ENCODE assay signal across 24 cellular contexts in the genomic region with DNA sequence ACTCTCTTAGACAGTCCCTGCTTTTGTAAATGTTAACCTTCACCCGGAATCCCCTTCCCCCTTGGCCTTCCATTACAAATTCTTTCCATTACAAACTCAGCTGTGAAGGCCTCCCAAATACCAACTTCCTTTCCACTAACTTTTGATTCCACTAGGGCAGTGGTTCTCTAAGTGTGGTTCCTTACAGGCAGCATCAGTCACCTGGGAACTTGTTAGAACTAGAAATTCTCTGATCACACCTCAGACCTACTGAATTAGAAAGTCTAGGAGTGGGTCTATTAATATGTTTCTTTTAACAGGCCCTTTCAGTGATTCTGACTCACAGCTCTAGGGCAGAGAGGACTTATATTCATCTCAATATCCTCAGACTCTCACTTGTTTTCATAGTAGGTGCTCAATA. TPM values are rescaled to one million over a fixed set of nuclear protein-coding genes. Genes with fewer than 3 reads are reported as not detected.
A peak's percentile ranks its signal among the peaks of the same experiment; 100 is the strongest.
DNase-seq lines count a peak whose midpoint lies in the region; ATAC-seq and TF ChIP-seq lines count a peak whose summit lies in the region.
"Had no signal": no experiment of that assay in that cellular context is flagged by ENCODE, and none has a peak within 500 bp of the region (broad histone marks: within the 10 kb centered on the region; RNA-seq: fewer than 3 reads in every experiment).

No MANE protein-coding gene starts in this region.

- peak overlapping the region; percentile 31 for H3K27ac Mint-ChIP-seq in activated T-cell treated with anti-CD3 and anti-CD28 coated beads, Interleukin-2, amount 50 U/mL, for 72 hours
- peak overlapping the region; percentile 53 for H3K27ac Mint-ChIP-seq in activated CD8-positive, alpha-beta T cell treated with anti-CD3 and anti-CD28 coated beads for 36 hours
- H3K27ac Mint-ChIP-seq in stimulated activated memory B cell treated with anti-CD40 and anti-IgM and Interleukin-4, amounts not matched to agents 10 μg/mL and 1 μg/mL and 100 μg/mL, for 72 hours = peak overlapping the region; percentile 39
- H3K27ac Mint-ChIP-seq: activated naive CD4-positive, alpha-beta T cell treated with anti-CD3 and anti-CD28 coated beads, Interleukin-2, amount 10 ng/mL, durations not matched to agents 7 days and 5 days; CD4-positive, alpha-beta T cell; progenitor cell of endocrine pancreas had no signal

- no peak overlapping the region for H3K4me3 ChIP-seq in epithelial cell of esophagus (ENCODE audit: low read length)
- H3K4me3 ChIP-seq: left lung, SK-N-MC, tibial nerve had no signal

- no peak for TF ChIP-seq CTCF in activated CD8-positive, alpha-beta T cell treated with anti-CD3 and anti-CD28 coated beads for 36 hours (IDR thresholded peaks at IDR 0.05)
- TF ChIP-seq CTCF in epithelial cell of esophagus (IDR thresholded peaks at IDR 0.05; ENCODE audit: insufficient read depth, low read depth, low read length, missing control alignments) = peak; percentile 7

- CTCF ChIA-PET in activated CD8-positive, alpha-beta T cell treated with anti-CD3 and anti-CD28 coated beads for 36 hours (lab: Charles Lee) = interaction anchor here (1.4 to 1.7 kb wide), 2 partner anchors 17 to 22 kb away, joined by 3 to 4 read pairs; no protein-coding TSS in a partner anchor

- peak; percentile 70 to 75 for ATAC-seq in activated T-cell treated with anti-CD3 and anti-CD28 coated beads, Interleukin-2, amount 50 U/mL, for 72 hours (replicated peaks in 1 of 2)
- ATAC-seq in activated CD8-positive, alpha-beta T cell treated with anti-CD3 and anti-CD28 coated beads for 36 hours = peak; percentile 85
- ATAC-seq in stimulated activated memory B cell treated with anti-CD40 and anti-IgM and Interleukin-4, amounts not matched to agents 10 μg/mL and 1 μg/mL and 100 μg/mL, for 72 hours = no peak
- ATAC-seq in HG02678 (IDR thresholded peaks at IDR 0.05; ENCODE audit: unreplicated experiment) = no peak
- ATAC-seq: left lung had no signal

- peak overlapping the region; percentile 3 to 46 for H3K4me3 Mint-ChIP-seq in activated T-cell treated with anti-CD3 and anti-CD28 coated beads, Interleukin-2, amount 50 U/mL, for 72 hours
- peak overlapping the region; percentile 0 for H3K4me3 Mint-ChIP-seq in activated CD8-positive, alpha-beta T cell treated with anti-CD3 and anti-CD28 coated beads for 36 hours
- no peak overlapping the region for H3K4me3 Mint-ChIP-seq in stimulated activated memory B cell treated with anti-CD40 and anti-IgM and Interleukin-4, amounts not matched to agents 10 μg/mL and 1 μg/mL and 100 μg/mL, for 72 hours
- H3K4me3 Mint-ChIP-seq: activated naive CD4-positive, alpha-beta T cell treated with anti-CD3 and anti-CD28 coated beads, Interleukin-2, amount 10 ng/mL, durations not matched to agents 7 days and 5 days; CD4-positive, alpha-beta T cell had no signal

- intact Hi-C loops in activated CD8-positive, alpha-beta T cell treated with anti-CD3 and anti-CD28 coated beads for 36 hours (cut with micrococcal nuclease) = no loop called here

- peaks cover 49% of the 10 kb centered on the region for H3K4me1 Mint-ChIP-seq in activated T-cell treated with anti-CD3 and anti-CD28 coated beads, Interleukin-2, amount 50 U/mL, for 72 hours (ENCODE audit: low read depth)
- peaks cover 25% of the 10 kb centered on the region for H3K4me1 Mint-ChIP-seq in activated CD8-positive, alpha-beta T cell treated with anti-CD3 and anti-CD28 coated beads for 36 hours (ENCODE audit: low read depth)
- peaks cover 10% of the 10 kb centered on the region for H3K4me1 Mint-ChIP-seq in stimulated activated memory B cell treated with anti-CD40 and anti-IgM and Interleukin-4, amounts not matched to agents 10 μg/mL and 1 μg/mL and 100 μg/mL, for 72 hours

- H3K36me3 Mint-ChIP-seq in activated T-cell treated with anti-CD3 and anti-CD28 coated beads, Interleukin-2, amount 50 U/mL, for 72 hours (ENCODE audit: insufficient read depth in 2 of 2) = peaks cover 0 to 2% of the 10 kb centered on the region in 2 donors
- H3K36me3 Mint-ChIP-seq in activated CD8-positive, alpha-beta T cell treated with anti-CD3 and anti-CD28 coated beads for 36 hours (ENCODE audit: low read depth) = no peaks in the 10 kb centered on the region
- H3K36me3 Mint-ChIP-seq in stimulated activated memory B cell treated with anti-CD40 and anti-IgM and Interleukin-4, amounts not matched to agents 10 μg/mL and 1 μg/mL and 100 μg/mL, for 72 hours = no peaks in the 10 kb centered on the region
- H3K36me3 Mint-ChIP-seq: activated naive CD4-positive, alpha-beta T cell treated with anti-CD3 and anti-CD28 coated beads, Interleukin-2, amount 10 ng/mL, durations not matched to agents 7 days and 5 days had no signal

- POLR2A ChIA-PET in activated CD8-positive, alpha-beta T cell treated with anti-CD3 and anti-CD28 coated beads for 36 hours (lab: Charles Lee) = interaction anchor here (1.2 to 1.8 kb wide), 2 partner anchors 18 to 24 kb away, joined by 5 to 7 read pairs; no protein-coding TSS in a partner anchor

- peaks cover 0 to 2% of the 10 kb centered on the region in 2 donors for H3K9me3 Mint-ChIP-seq in activated T-cell treated with anti-CD3 and anti-CD28 coated beads, Interleukin-2, amount 50 U/mL, for 72 hours
- no peaks in the 10 kb centered on the region for H3K9me3 Mint-ChIP-seq in activated CD8-positive, alpha-beta T cell treated with anti-CD3 and anti-CD28 coated beads for 36 hours
- H3K9me3 Mint-ChIP-seq in stimulated activated memory B cell treated with anti-CD40 and anti-IgM and Interleukin-4, amounts not matched to agents 10 μg/mL and 1 μg/mL and 100 μg/mL, for 72 hours = no peaks in the 10 kb centered on the region
- H3K9me3 Mint-ChIP-seq: CD4-positive, alpha-beta T cell had no signal

- no peaks in the 10 kb centered on the region for H3K27me3 Mint-ChIP-seq in activated T-cell treated with anti-CD3 and anti-CD28 coated beads, Interleukin-2, amount 50 U/mL, for 72 hours (ENCODE audit: low read depth)
- H3K27me3 Mint-ChIP-seq in activated CD8-positive, alpha-beta T cell treated with anti-CD3 and anti-CD28 coated beads for 36 hours = no peaks in the 10 kb centered on the region
- H3K27me3 Mint-ChIP-seq in stimulated activated memory B cell treated with anti-CD40 and anti-IgM and Interleukin-4, amounts not matched to agents 10 μg/mL and 1 μg/mL and 100 μg/mL, for 72 hours = no peaks in the 10 kb centered on the region
- H3K27me3 Mint-ChIP-seq: CD4-positive, alpha-beta T cell; progenitor cell of endocrine pancreas had no signal

- no peak for DNase-seq in activated T-cell treated with anti-CD3 and anti-CD28 coated beads, Interleukin-2, amount 50 U/mL, for 72 hours
- DNase-seq in activated T-cell treated with anti-CD3 and anti-CD28 coated beads for 4 hours = no peak
- no peak for DNase-seq in activated CD8-positive, alpha-beta T cell treated with anti-CD3 and anti-CD28 coated beads for 36 hours
- peak; percentile 59 for DNase-seq in epithelial cell of esophagus (ENCODE audit: low read depth)
- no peak for DNase-seq in AG20443 (ENCODE audit: low spot score)
- DNase-seq in dedifferentiated amniotic fluid mesenchymal stem cell (ENCODE audit: extremely low spot score) = no peak
- DNase-seq: activated naive CD4-positive, alpha-beta T cell treated with anti-CD3 and anti-CD28 coated beads, Interleukin-2, amount 10 ng/mL, durations not matched to agents 7 days and 5 days; CD4-positive, alpha-beta T cell; effector CD8-positive, alpha-beta T cell; GDM1; glutamatergic neuron; Kasumi-1; left lung; midbrain; NCI-H1105; NCI-H510A; NK-92 treated with Interleukin-12 subunit alpha and Interleukin-12 subunit beta, amount 100 ng/mL, for 24 hours; stimulated activated CD4-positive, alpha-beta T cell treated with anti-CD3 and anti-CD28 coated beads, Interleukin-1b, Interleukin-23, amount 100 ng/mL, for 48 hours; stimulated activated naive CD4-positive, alpha-beta T cell treated with Interleukin-2 at 50 U/mL for 16 hours had no signal

RNA-seq across cellular contexts. Expression of a gene that starts 19.0 kb away (rescaled TPM):
- total RNA-seq in activated T-cell treated with anti-CD3 and anti-CD28 coated beads, Interleukin-2, amount 50 U/mL, for 72 hours = 10 to 100 TPM; 39.3 to 76.8 TPM
- 10 to 100 TPM; 55.7 to 62.4 TPM for total RNA-seq in activated CD8-positive, alpha-beta T cell treated with anti-CD3 and anti-CD28 coated beads for 36 hours

RNA-seq across cellular contexts. Expression of a gene that starts 24.5 kb away (rescaled TPM):
- 100 to 1,000 TPM; 209 to 223 TPM for total RNA-seq in activated T-cell treated with anti-CD3 and anti-CD28 coated beads, Interleukin-2, amount 50 U/mL, for 72 hours
- total RNA-seq in activated CD8-positive, alpha-beta T cell treated with anti-CD3 and anti-CD28 coated beads for 36 hours = 100 to 1,000 TPM; 109 to 118 TPM

Comparison
In these comparisons a context has a peak if more than half of its experiments do, and no peak if none do; other contexts are left out.
1. ATAC-seq: peak in activated T-cell treated with anti-CD3 and anti-CD28 coated beads, Interleukin-2, amount 50 U/mL, for 72 hours (2 of 2) and activated CD8-positive, alpha-beta T cell treated with anti-CD3 and anti-CD28 coated beads for 36 hours (single experiment); none in stimulated activated memory B cell treated with anti-CD40 and anti-IgM and Interleukin-4, amounts not matched to agents 10 μg/mL and 1 μg/mL and 100 μg/mL, for 72 hours (single experiment) and HG02678 (single experiment).
2. Peak in every context shown above with its lines, with median percentiles within 50 percentile points of each other: H3K27ac Mint-ChIP-seq.